Comparison of ENCODE assay signal across 1 cellular context in the genomic region with DNA sequence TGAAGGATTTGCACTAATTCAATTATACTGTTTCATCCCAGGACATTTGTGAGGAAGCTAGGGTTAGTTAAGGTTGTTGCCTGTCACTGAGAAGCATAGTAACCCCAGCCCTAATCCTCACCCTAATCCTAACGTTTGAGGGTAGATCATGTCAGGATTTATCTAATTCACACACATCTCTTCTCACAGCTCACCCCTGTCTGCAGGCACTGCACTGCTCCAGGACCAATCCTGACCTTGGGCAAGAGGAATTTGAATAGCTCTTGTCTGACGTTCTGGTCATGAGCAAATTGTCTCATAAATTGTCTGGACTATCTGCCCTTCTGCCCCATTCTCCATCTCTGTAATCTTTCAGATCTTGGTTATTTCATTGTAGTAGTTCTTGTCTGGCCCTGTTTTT.
TF ChIP-seq lines count a peak whose summit lies in the region.

No MANE protein-coding gene starts in this region.

TF ChIP-seq in H1, 55 proteins besides CTCF, POLR2A, EP300 and RAD21:
- TF ChIP-seq NRF1 (IDR thresholded peaks at IDR 0.05; ENCODE audit: low read depth, low read length) (no peak), SP1 (IDR thresholded peaks at IDR 0.05; ENCODE audit: low read depth, low read length) (no peak), PHF8 (conservative IDR thresholded peaks at IDR 0.05; ENCODE audit: low read depth, low read length) (no peak), EGR1 (IDR thresholded peaks at IDR 0.05; ENCODE audit: borderline replicate concordance, low read depth, low read length) (no peak), EZH2 (IDR thresholded peaks at IDR 0.05; ENCODE audit: low read depth, low read length, severe bottlenecking) (no peak), ASH2L (IDR thresholded peaks at IDR 0.05; ENCODE audit: low read length) (no peak), CEBPB (IDR thresholded peaks at IDR 0.05; ENCODE audit: low read depth, low read length) (no peak), FOSL1 (IDR thresholded peaks at IDR 0.05; ENCODE audit: insufficient read depth, low read depth, low read length) (no peak), RNF2 (IDR thresholded peaks at IDR 0.05; ENCODE audit: borderline replicate concordance, low read depth, low read length, missing control alignments, poor library complexity, severe bottlenecking) (no peak), SIX5 (IDR thresholded peaks at IDR 0.05; ENCODE audit: low read depth, low read length) (no peak), TAF1 (IDR thresholded peaks at IDR 0.05; ENCODE audit: low read depth, low read length) (no peak), BRCA1 (IDR thresholded peaks at IDR 0.05; ENCODE audit: low read depth, low read length) (no peak), SP4 (IDR thresholded peaks at IDR 0.05; ENCODE audit: low read length) (no peak), GTF2F1 (IDR thresholded peaks at IDR 0.05; ENCODE audit: borderline replicate concordance, low read depth, low read length) (no peak), ZNF274 (IDR thresholded peaks at IDR 0.05; ENCODE audit: borderline replicate concordance, extremely low read depth, low read length) (no peak), JUN (IDR thresholded peaks at IDR 0.05; ENCODE audit: low read depth, low read length) (no peak), BCL11A (IDR thresholded peaks at IDR 0.05; ENCODE audit: low read depth in 2 of 2, low read length in 2 of 2) (no peak)
- TF ChIP-seq, protein P1, sequence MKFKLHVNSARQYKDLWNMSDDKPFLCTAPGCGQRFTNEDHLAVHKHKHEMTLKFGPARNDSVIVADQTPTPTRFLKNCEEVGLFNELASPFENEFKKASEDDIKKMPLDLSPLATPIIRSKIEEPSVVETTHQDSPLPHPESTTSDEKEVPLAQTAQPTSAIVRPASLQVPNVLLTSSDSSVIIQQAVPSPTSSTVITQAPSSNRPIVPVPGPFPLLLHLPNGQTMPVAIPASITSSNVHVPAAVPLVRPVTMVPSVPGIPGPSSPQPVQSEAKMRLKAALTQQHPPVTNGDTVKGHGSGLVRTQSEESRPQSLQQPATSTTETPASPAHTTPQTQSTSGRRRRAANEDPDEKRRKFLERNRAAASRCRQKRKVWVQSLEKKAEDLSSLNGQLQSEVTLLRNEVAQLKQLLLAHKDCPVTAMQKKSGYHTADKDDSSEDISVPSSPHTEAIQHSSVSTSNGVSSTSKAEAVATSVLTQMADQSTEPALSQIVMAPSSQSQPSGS (IDR thresholded peaks at IDR 0.05; ENCODE audit: low read length) = no peak
- TF ChIP-seq, protein P2, sequence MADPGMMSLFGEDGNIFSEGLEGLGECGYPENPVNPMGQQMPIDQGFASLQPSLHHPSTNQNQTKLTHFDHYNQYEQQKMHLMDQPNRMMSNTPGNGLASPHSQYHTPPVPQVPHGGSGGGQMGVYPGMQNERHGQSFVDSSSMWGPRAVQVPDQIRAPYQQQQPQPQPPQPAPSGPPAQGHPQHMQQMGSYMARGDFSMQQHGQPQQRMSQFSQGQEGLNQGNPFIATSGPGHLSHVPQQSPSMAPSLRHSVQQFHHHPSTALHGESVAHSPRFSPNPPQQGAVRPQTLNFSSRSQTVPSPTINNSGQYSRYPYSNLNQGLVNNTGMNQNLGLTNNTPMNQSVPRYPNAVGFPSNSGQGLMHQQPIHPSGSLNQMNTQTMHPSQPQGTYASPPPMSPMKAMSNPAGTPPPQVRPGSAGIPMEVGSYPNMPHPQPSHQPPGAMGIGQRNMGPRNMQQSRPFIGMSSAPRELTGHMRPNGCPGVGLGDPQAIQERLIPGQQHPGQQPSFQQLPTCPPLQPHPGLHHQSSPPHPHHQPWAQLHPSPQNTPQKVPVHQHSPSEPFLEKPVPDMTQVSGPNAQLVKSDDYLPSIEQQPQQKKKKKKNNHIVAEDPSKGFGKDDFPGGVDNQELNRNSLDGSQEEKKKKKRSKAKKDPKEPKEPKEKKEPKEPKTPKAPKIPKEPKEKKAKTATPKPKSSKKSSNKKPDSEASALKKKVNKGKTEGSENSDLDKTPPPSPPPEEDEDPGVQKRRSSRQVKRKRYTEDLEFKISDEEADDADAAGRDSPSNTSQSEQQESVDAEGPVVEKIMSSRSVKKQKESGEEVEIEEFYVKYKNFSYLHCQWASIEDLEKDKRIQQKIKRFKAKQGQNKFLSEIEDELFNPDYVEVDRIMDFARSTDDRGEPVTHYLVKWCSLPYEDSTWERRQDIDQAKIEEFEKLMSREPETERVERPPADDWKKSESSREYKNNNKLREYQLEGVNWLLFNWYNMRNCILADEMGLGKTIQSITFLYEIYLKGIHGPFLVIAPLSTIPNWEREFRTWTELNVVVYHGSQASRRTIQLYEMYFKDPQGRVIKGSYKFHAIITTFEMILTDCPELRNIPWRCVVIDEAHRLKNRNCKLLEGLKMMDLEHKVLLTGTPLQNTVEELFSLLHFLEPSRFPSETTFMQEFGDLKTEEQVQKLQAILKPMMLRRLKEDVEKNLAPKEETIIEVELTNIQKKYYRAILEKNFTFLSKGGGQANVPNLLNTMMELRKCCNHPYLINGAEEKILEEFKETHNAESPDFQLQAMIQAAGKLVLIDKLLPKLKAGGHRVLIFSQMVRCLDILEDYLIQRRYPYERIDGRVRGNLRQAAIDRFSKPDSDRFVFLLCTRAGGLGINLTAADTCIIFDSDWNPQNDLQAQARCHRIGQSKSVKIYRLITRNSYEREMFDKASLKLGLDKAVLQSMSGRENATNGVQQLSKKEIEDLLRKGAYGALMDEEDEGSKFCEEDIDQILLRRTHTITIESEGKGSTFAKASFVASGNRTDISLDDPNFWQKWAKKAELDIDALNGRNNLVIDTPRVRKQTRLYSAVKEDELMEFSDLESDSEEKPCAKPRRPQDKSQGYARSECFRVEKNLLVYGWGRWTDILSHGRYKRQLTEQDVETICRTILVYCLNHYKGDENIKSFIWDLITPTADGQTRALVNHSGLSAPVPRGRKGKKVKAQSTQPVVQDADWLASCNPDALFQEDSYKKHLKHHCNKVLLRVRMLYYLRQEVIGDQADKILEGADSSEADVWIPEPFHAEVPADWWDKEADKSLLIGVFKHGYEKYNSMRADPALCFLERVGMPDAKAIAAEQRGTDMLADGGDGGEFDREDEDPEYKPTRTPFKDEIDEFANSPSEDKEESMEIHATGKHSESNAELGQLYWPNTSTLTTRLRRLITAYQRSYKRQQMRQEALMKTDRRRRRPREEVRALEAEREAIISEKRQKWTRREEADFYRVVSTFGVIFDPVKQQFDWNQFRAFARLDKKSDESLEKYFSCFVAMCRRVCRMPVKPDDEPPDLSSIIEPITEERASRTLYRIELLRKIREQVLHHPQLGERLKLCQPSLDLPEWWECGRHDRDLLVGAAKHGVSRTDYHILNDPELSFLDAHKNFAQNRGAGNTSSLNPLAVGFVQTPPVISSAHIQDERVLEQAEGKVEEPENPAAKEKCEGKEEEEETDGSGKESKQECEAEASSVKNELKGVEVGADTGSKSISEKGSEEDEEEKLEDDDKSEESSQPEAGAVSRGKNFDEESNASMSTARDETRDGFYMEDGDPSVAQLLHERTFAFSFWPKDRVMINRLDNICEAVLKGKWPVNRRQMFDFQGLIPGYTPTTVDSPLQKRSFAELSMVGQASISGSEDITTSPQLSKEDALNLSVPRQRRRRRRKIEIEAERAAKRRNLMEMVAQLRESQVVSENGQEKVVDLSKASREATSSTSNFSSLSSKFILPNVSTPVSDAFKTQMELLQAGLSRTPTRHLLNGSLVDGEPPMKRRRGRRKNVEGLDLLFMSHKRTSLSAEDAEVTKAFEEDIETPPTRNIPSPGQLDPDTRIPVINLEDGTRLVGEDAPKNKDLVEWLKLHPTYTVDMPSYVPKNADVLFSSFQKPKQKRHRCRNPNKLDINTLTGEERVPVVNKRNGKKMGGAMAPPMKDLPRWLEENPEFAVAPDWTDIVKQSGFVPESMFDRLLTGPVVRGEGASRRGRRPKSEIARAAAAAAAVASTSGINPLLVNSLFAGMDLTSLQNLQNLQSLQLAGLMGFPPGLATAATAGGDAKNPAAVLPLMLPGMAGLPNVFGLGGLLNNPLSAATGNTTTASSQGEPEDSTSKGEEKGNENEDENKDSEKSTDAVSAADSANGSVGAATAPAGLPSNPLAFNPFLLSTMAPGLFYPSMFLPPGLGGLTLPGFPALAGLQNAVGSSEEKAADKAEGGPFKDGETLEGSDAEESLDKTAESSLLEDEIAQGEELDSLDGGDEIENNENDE (IDR thresholded peaks at IDR 0.05; ENCODE audit: insufficient replicate concordance, low read length) = no peak
